ENCODE assay signal across 1 cellular context in genomic region chr6:25303234-25303633, GRCh38.
A peak's percentile ranks its signal among the peaks of the same experiment; 100 is the strongest.
TF ChIP-seq lines count a peak whose summit lies in the region.

No MANE protein-coding gene starts in this region.

TF ChIP-seq in HepG2, 621 proteins besides CTCF, POLR2A, EP300 and RAD21:
- TF ChIP-seq MAFK (conservative IDR thresholded peaks at IDR 0.05 in 1 of 2, IDR thresholded peaks at IDR 0.05 in 1 of 2; ENCODE audit: low read length in 2 of 2) (0 out of 4 replicates have a peak, but pooled peaks of 1 of the 2 experiments have one; percentile 10), SP140L (CRISPR knock-in tag; IDR thresholded peaks at IDR 0.05; ENCODE audit: borderline replicate concordance) (no peak)
